29 cellular contexts compared by ENCODE assay signal in genomic region chr1:121538943-121539575, GRCh38.
DNase-seq lines count a peak whose midpoint lies in the region; ATAC-seq and TF ChIP-seq lines count a peak whose summit lies in the region.
"Had no signal": no experiment of that assay in that cellular context is flagged by ENCODE, and none has a peak within 500 bp of the region (broad histone marks: within the 10 kb centered on the region; RNA-seq: fewer than 3 reads in every experiment).

No MANE protein-coding gene starts in this region.

- no peaks in the 10 kb centered on the region for H3K4me1 ChIP-seq in HUES6 (ENCODE audit: control insufficient read depth, insufficient read depth, low read length)
- H3K4me1 ChIP-seq in RWPE2 (ENCODE audit: insufficient read depth, poor library complexity, severe bottlenecking): peaks cover 19% of the 10 kb centered on the region
- no peaks in the 10 kb centered on the region for H3K4me1 ChIP-seq in iPS-15b (ENCODE audit: control insufficient read depth, insufficient read depth, low read length)
- H3K4me1 ChIP-seq: BLaER1, gastroesophageal sphincter had no signal

- DNase-seq in EL (peak; percentile 15), RWPE2 (ENCODE audit: low spot score) (no peak), GM13977 (ENCODE audit: low spot score) (no peak)
- no peak for DNase-seq in activated naive CD4-positive, alpha-beta T cell (lab: John Stamatoyannopoulos, UW)
- DNase-seq: activated CD4-positive, alpha-beta T cell treated with anti-CD3 and anti-CD28 coated beads, Interleukin-2, amount 10 ng/mL, durations not matched to agents 24 days and 14 days; activated CD8-positive, alpha-beta memory T cell treated with anti-CD3 and anti-CD28 coated beads for 24 hours; activated T-cell treated with anti-CD3 and anti-CD28 coated beads for 4 hours; DMS79; hippocampal formation; left colon; NCI-H1092 treated with DMSO at 0.1 percent for 48 hours; NCI-H187 treated with DMSO at 0.1 percent for 48 hours; NCI-H2171; NCI-H526; substantia nigra; SW 1271; T1000; WERI-Rb-1 had no signal

- in situ Hi-C loops in GM13977 (cut with MboI; ENCODE audit: low pct_unique_long_range_greater_than_20kb, low sequenced_read_pairs, unreplicated experiment): no loop called here

- H3K36me3 ChIP-seq in HUES6 (ENCODE audit: control insufficient read depth, insufficient read depth, low read length) (no peaks in the 10 kb centered on the region), RWPE2 (ENCODE audit: low read depth) (no peaks in the 10 kb centered on the region), iPS-15b (ENCODE audit: control insufficient read depth, insufficient read depth, low read length) (no peaks in the 10 kb centered on the region)
- H3K36me3 ChIP-seq: BLaER1, gastroesophageal sphincter, HAP-1, WERI-Rb-1 had no signal

- ATAC-seq in RWPE2 (ENCODE audit: low read depth) (peak; percentile 80), HG03432 (IDR thresholded peaks at IDR 0.05; ENCODE audit: unreplicated experiment) (no peak), SK-N-SH treated with all-trans-retinoic acid at 6 μM for 48 hours (no peak)
- ATAC-seq: activated naive CD4-positive, alpha-beta T cell treated with anti-CD3 and anti-CD28 coated beads, Interleukin-2, amount 50 U/mL, for 72 hours; gastroesophageal sphincter; left colon; natural killer cell treated with Interleukin-12 subunit alpha and Interleukin-12 subunit beta and Interleukin-15 and Interleukin-18, amount 100 ng/mL, for 72 hours; Panc1; stimulated activated effector memory CD8-positive, alpha-beta T cell treated with anti-CD3 and anti-CD28 coated beads, Interleukin-12 subunit alpha, Interleukin-12 subunit beta, amount 100 ng/mL, for 72 hours had no signal

- H3K9ac ChIP-seq in HUES6 (ENCODE audit: low read length) (no peak overlapping the region), iPS-15b (ENCODE audit: low read depth, low read length) (no peak overlapping the region)
- H3K9ac ChIP-seq: BLaER1 had no signal

- no peaks in the 10 kb centered on the region for H3K27me3 ChIP-seq in HUES6 (ENCODE audit: control insufficient read depth, insufficient read depth, low read length)
- no peaks in the 10 kb centered on the region for H3K27me3 ChIP-seq in RWPE2 (ENCODE audit: insufficient read depth, poor library complexity, severe bottlenecking)
- H3K27me3 ChIP-seq in iPS-15b (ENCODE audit: control insufficient read depth, insufficient read depth, low read length): no peaks in the 10 kb centered on the region
- H3K27me3 ChIP-seq: BLaER1, gastroesophageal sphincter had no signal

- no peak overlapping the region for H3K27ac ChIP-seq in HUES6 (ENCODE audit: low read depth, low read length)
- H3K27ac ChIP-seq in RWPE2 (ENCODE audit: poor library complexity, severe bottlenecking): no peak overlapping the region
- H3K27ac ChIP-seq: BLaER1, gastroesophageal sphincter, WERI-Rb-1 had no signal

- TF ChIP-seq CTCF in RWPE2 (IDR thresholded peaks at IDR 0.05; ENCODE audit: poor library complexity, severe bottlenecking): no peak
- no peak for TF ChIP-seq CTCF in GM13977 (IDR thresholded peaks at IDR 0.05; ENCODE audit: extremely low read depth, insufficient read depth, missing control alignments)

- H3K4me3 ChIP-seq in HUES6 (ENCODE audit: low read depth, low read length) (peak overlapping the region; percentile 61), RWPE2 (ENCODE audit: severe bottlenecking) (no peak overlapping the region), iPS-15b (ENCODE audit: low read depth, low read length) (peak overlapping the region; percentile 62)
- H3K4me3 ChIP-seq: BLaER1, gastroesophageal sphincter, HAP-1 had no signal

- H3K9me3 ChIP-seq in HUES6 (ENCODE audit: control insufficient read depth, insufficient read depth, low read depth, low read length): peaks cover 3% of the 10 kb centered on the region; the same call in 1 of the 2 replicates
- H3K9me3 ChIP-seq in RWPE2 (ENCODE audit: severe bottlenecking): no peaks in the 10 kb centered on the region
- H3K9me3 ChIP-seq in iPS-15b (ENCODE audit: control insufficient read depth, insufficient read depth, low read length): no peaks in the 10 kb centered on the region
- H3K9me3 ChIP-seq: BLaER1, gastroesophageal sphincter, HAP-1 had no signal

TF ChIP-seq in SK-N-SH treated with all-trans-retinoic acid at 6 μM for 48 hours, 23 proteins besides CTCF, POLR2A, EP300 and RAD21:
- no peak for TF ChIP-seq OSR1 (CRISPR knock-in tag; IDR thresholded peaks at IDR 0.05)
- no peak for TF ChIP-seq CSDC2 (CRISPR knock-in tag; IDR thresholded peaks at IDR 0.05)
- no peak for TF ChIP-seq ESRRG (CRISPR knock-in tag; IDR thresholded peaks at IDR 0.05)
- TF ChIP-seq ZFP30 (CRISPR knock-in tag; IDR thresholded peaks at IDR 0.05): no peak
- TF ChIP-seq ARNTL (CRISPR knock-in tag; IDR thresholded peaks at IDR 0.05; ENCODE audit: borderline replicate concordance, low read depth): no peak
- no peak for TF ChIP-seq PPARA (CRISPR knock-in tag; IDR thresholded peaks at IDR 0.05; ENCODE audit: borderline replicate concordance)
- no peak for TF ChIP-seq RARB (CRISPR knock-in tag; IDR thresholded peaks at IDR 0.05)
- TF ChIP-seq ZFP3 (CRISPR knock-in tag; IDR thresholded peaks at IDR 0.05): no peak
- TF ChIP-seq PATZ1 (CRISPR knock-in tag; IDR thresholded peaks at IDR 0.05; ENCODE audit: borderline replicate concordance): no peak
